35 cellular contexts compared by ENCODE assay signal in the genomic region with DNA sequence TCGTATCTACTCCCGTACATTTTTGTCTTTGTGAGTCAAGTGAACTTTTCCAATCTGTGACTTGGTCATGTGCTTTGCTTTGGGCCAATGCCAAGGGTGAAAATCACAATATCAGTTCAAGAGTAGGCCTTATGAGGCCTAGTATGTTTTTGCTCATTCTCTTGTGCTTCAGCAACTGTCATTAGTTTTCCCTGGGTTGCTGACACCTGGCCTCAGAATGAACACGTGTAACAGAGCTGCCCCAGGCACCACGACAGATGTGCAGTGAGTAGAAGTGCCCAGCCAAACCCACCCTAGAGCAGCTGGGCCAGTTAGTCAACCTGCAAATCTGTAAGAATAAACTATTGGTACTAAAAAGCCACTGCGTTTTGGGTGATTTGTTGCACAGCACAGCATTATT.
"Had no signal": no experiment of that assay in that cellular context is flagged by ENCODE, and none has a peak within 500 bp of the region (broad histone marks: within the 10 kb centered on the region; RNA-seq: fewer than 3 reads in every experiment).

No MANE protein-coding gene starts in this region.

- H3K4me2 ChIP-seq: KMS-11 had no signal

- H3K27ac ChIP-seq: brain microvascular endothelial cell, KMS-11, Peyer's patch, RWPE1, WERI-Rb-1 had no signal

- H3K9ac ChIP-seq: KMS-11 had no signal

- H3K9me3 ChIP-seq: Peyer's patch had no signal

- H3K4me3 ChIP-seq: Peyer's patch had no signal

- FAIRE-seq: colon had no signal

- DNase-seq: activated CD4-positive, alpha-beta memory T cell treated with anti-CD3 and anti-CD28 coated beads, Interleukin-2, amount 10 ng/mL, durations not matched to agents 7 days and 5 days; activated CD4-positive, alpha-beta T cell treated with anti-CD3 and anti-CD28 coated beads for 1 hour; activated CD4-positive, alpha-beta T cell treated with anti-CD3 and anti-CD28 coated beads for 48 hours; activated CD4-positive, CD25-positive, alpha-beta regulatory T cell; activated CD8-positive, alpha-beta memory T cell treated with anti-CD3 and anti-CD28 coated beads for 24 hours; activated CD8-positive, alpha-beta memory T cell treated with anti-CD3 and anti-CD28 coated beads, Interleukin-2, amount 10 ng/mL, durations not matched to agents 7 days and 5 days; activated CD8-positive, alpha-beta memory T cell treated with anti-CD3 and anti-CD28 coated beads, Interleukin-2, amount 50 U/mL, for 48 hours; activated effector memory CD4-positive, alpha-beta T cell treated with anti-CD3 and anti-CD28 coated beads, Interleukin-2, amount 50 U/mL, for 16 hours; activated naive CD4-positive, alpha-beta T cell; activated naive CD4-positive, alpha-beta T cell treated with anti-CD3 and anti-CD28 coated beads, Interleukin-2, amount 50 U/mL, for 16 hours; activated naive CD8-positive, alpha-beta T cell treated with anti-CD3 and anti-CD28 coated beads for 36 hours; activated T-cell treated with anti-CD3 and anti-CD28 coated beads, Interleukin-2, amount 50 U/mL, for 48 hours; amniotic stem cell; aorta; brain microvascular endothelial cell; central memory CD4-positive, alpha-beta T cell; MM.1S; MV-4-11; NCI-H1092 treated with DMSO at 0.1 percent for 48 hours; NCI-H146; NCI-H1930; NCI-H2081 treated with DMSO at 0.1 percent for 48 hours; NCI-H510A; NK-92 treated with Interleukin-12 subunit alpha and Interleukin-12 subunit beta, amount 100 ng/mL, for 24 hours; PC-3; Peyer's patch; SIG-M5; SW 1271; T-helper 1 cell; T-helper 2 cell; T-helper 9 cell; WERI-Rb-1 had no signal

- H3K4me1 ChIP-seq: Peyer's patch had no signal

- H3K36me3 ChIP-seq: brain microvascular endothelial cell, Peyer's patch, WERI-Rb-1 had no signal

- H3K27me3 ChIP-seq: brain microvascular endothelial cell, Peyer's patch had no signal
